ENCODE assay signal across 9 cellular contexts in genomic region chr1:154869351-154870116, GRCh38. TPM values are rescaled to one million over a fixed set of nuclear protein-coding genes. Genes with fewer than 3 reads are reported as not detected.
A peak's percentile ranks its signal among the peaks of the same experiment; 100 is the strongest.
DNase-seq lines count a peak whose midpoint lies in the region; ATAC-seq, FAIRE-seq and TF ChIP-seq lines count a peak whose summit lies in the region.
"Had no signal": no experiment of that assay in that cellular context is flagged by ENCODE, and none has a peak within 500 bp of the region (broad histone marks: within the 10 kb centered on the region; RNA-seq: fewer than 3 reads in every experiment).

No MANE protein-coding gene starts in this region.

- H3K79me2 ChIP-seq in parathyroid adenoma, result no peaks in the 10 kb centered on the region

- ATAC-seq in GM18870 (IDR thresholded peaks at IDR 0.05; ENCODE audit: unreplicated experiment), result no peak
- ATAC-seq in HG02852 (IDR thresholded peaks at IDR 0.05; ENCODE audit: unreplicated experiment), result no peak

- TF ChIP-seq CTCF in esophagus muscularis mucosa (IDR thresholded peaks at IDR 0.05) (no peak), parathyroid adenoma (IDR thresholded peaks at IDR 0.05) (no peak)

- intact Hi-C loops in esophagus muscularis mucosa (cut with DNase I), result no loop called here

- no peaks in the 10 kb centered on the region for H3K9me3 ChIP-seq in esophagus muscularis mucosa
- no peaks in the 10 kb centered on the region for H3K9me3 ChIP-seq in parathyroid adenoma (ENCODE audit: control insufficient read depth, low read length)
- H3K9me3 ChIP-seq: neutrophil had no signal

- H3K4me1 ChIP-seq in esophagus muscularis mucosa, result peaks cover 35 to 43% (median 41%) of the 10 kb centered on the region in 4 donors
- no peaks in the 10 kb centered on the region for H3K4me1 ChIP-seq in parathyroid adenoma

- DNase-seq in EL (peak; percentile 63), NCI-H2196 (lab: John Stamatoyannopoulos, UW; ENCODE audit: unreplicated experiment) (peak; percentile 59), esophagus muscularis mucosa (ENCODE audit: extremely low spot score) (no peak), HTR-8/SVneo (ENCODE audit: insufficient read length, low spot score) (no peak), T1000 (lab: John Stamatoyannopoulos, UW) (no peak)

- H3K27ac ChIP-seq in esophagus muscularis mucosa (replicated peaks in 1 of 4) (peak overlapping the region; percentile 30 to 52 (median 42)), parathyroid adenoma (no peak overlapping the region)
- H3K27ac ChIP-seq: neutrophil had no signal

- H3K9ac ChIP-seq in parathyroid adenoma, result no peak overlapping the region

- H3K4me3 ChIP-seq in esophagus muscularis mucosa (peak overlapping the region; percentile 50 to 54 (median 52)), parathyroid adenoma (ENCODE audit: low read depth, low read length) (peak overlapping the region; percentile 50)

- peaks cover 0 to 36% (median 2%) of the 10 kb centered on the region in 4 donors for H3K27me3 ChIP-seq in esophagus muscularis mucosa
- H3K27me3 ChIP-seq in parathyroid adenoma (ENCODE audit: control insufficient read depth, insufficient read depth, low read length), result no peaks in the 10 kb centered on the region

- WGBS in esophagus muscularis mucosa, result 13% methylated on average over 18 of the region's 26 CpGs

- H3K4me2 ChIP-seq in parathyroid adenoma (ENCODE audit: low read length), result peak overlapping the region; percentile 55

- H3K36me3 ChIP-seq in esophagus muscularis mucosa, result no peaks in the 10 kb centered on the region
- no peaks in the 10 kb centered on the region for H3K36me3 ChIP-seq in parathyroid adenoma (ENCODE audit: control insufficient read depth, insufficient read depth, low read length)
- H3K36me3 ChIP-seq: neutrophil had no signal

- no peak for TF ChIP-seq EP300 in esophagus muscularis mucosa (IDR thresholded peaks at IDR 0.05)

- peak overlapping the region; percentile 68 for H2AFZ ChIP-seq in parathyroid adenoma

- FAIRE-seq in HTR-8/SVneo (lab: Jason Lieb, UNC), result no peak

- no peak for TF ChIP-seq POLR2A in esophagus muscularis mucosa (IDR thresholded peaks at IDR 0.05; ENCODE audit: low read depth)

RNA-seq across cellular contexts. Expression of gene KCNN3, which starts 0.5 kb away (rescaled TPM):
- total RNA-seq in esophagus muscularis mucosa, result 10 to 100 TPM in 3 of 4 donors, 1 to 10 TPM in 1; 3.6 to 17.0 (median 12.4) TPM

Comparison
In these comparisons a context has a peak if more than half of its experiments do, and no peak if none do; other contexts are left out.
1. DNase-seq: peak in EL (single experiment) and NCI-H2196 (single experiment); none in esophagus muscularis mucosa (single experiment), HTR-8/SVneo (single experiment) and T1000 (single experiment).